Comparison of ENCODE assay signal across 7 cellular contexts in the genomic region with DNA sequence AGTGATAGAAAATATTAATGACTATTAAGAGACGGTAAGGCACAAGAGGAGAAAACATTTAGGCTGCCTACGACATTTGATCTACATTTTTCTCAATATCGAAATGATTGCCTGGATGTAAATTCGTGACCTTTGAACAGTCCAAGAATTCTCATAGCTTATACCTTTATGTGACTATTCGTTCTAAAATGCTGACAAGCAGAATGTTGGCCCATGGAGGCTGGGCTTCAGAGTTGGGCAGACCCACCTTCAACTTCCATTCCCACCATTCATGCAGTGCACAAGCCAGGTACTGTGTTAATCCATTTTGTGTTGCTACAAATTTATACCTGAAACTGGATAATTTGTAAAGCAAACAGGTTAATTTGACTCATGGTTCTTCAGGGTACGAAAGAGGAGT.
"Had no signal": no experiment of that assay in that cellular context is flagged by ENCODE, and none has a peak within 500 bp of the region (broad histone marks: within the 10 kb centered on the region; RNA-seq: fewer than 3 reads in every experiment).

No MANE protein-coding gene starts in this region.

- H2AFZ ChIP-seq: GM23248 had no signal

- FAIRE-seq: HTR-8/SVneo had no signal

- H3K9ac ChIP-seq: GM23248, KMS-11 had no signal

- H3K4me2 ChIP-seq: KMS-11 had no signal

- DNase-seq: GM23248, GOT3, H7, HCEC 1CT, KBM-7 had no signal

- H3K4me3 ChIP-seq: GM23248 had no signal

- H3K27ac ChIP-seq: GM23248, KMS-11 had no signal
